8 cellular contexts compared by ENCODE assay signal in genomic region chr1:11478571-11479374, GRCh38. TPM values are rescaled to one million over a fixed set of nuclear protein-coding genes. Genes with fewer than 3 reads are reported as not detected.
DNase-seq lines count a peak whose midpoint lies in the region; ATAC-seq and TF ChIP-seq lines count a peak whose summit lies in the region.

Gene DISP3 (plus strand): TSS chr1:11479155. CDS start chr1:11500993, 21,838 bp downstream.

- CTCF ChIA-PET in CD4-positive, alpha-beta T cell (lab: Charles Lee): no interaction called here
- CTCF ChIA-PET in PC-3 (lab: Charles Lee): interaction anchor here (0.9 kb wide), 1 partner anchor 60 kb away, joined by 3 read pairs; no protein-coding TSS in a partner anchor

- POLR2A ChIA-PET in CD4-positive, alpha-beta T cell (lab: Charles Lee): no interaction called here
- POLR2A ChIA-PET in PC-3 (lab: Charles Lee; ENCODE audit: unreplicated experiment): interaction anchor here (0.7 kb wide), 1 partner anchor 139 kb away, joined by 6 read pairs; no protein-coding TSS in a partner anchor

- H3K36me3 ChIP-seq in PC-3 (ENCODE audit: low read depth, low read length) (no peaks in the 10 kb centered on the region), stomach smooth muscle (ENCODE audit: control insufficient read depth in 2 of 2, insufficient read depth in 2 of 2, low read length in 2 of 2) (no peaks in the 10 kb centered on the region)

- peak within 1 kb of the TSS; percentile 91 for H2AFZ ChIP-seq in PC-3 (ENCODE audit: low read length)

- peak; percentile 34 to 63 (median 49) for DNase-seq in CD4-positive, alpha-beta T cell
- DNase-seq in HuH-7 (ENCODE audit: low spot score) (peak; percentile 94), PC-3 (peak; percentile 66), fibroblast of mammary gland (ENCODE audit: low read depth) (peak; percentile 34), neural crest cell (ENCODE audit: low read depth, low spot score) (peak; percentile 89)
- DNase-seq in activated T-helper 1 cell treated with anti-CD3 and anti-CD28 coated beads, Interleukin-12 subunit alpha, Interleukin-12 subunit beta, Interleukin-2, Interleukin-4 antibody, amounts not matched to agents 30 ng/mL and 10 ng/mL and 1 ng/mL, durations not matched to agents 14 hours and 24 hours and 36 hours (ENCODE audit: low spot score): peak; percentile 50

- peaks cover 15% of the 10 kb centered on the region for H3K4me1 Mint-ChIP-seq in CD4-positive, alpha-beta T cell (ENCODE audit: low read depth)
- peaks cover 5% of the 10 kb centered on the region for H3K4me1 Mint-ChIP-seq in activated T-helper 1 cell treated with anti-CD3 and anti-CD28 coated beads, Interleukin-12 subunit alpha, Interleukin-12 subunit beta, Interleukin-2, Interleukin-4 antibody, amounts not matched to agents 30 ng/mL and 10 ng/mL and 1 ng/mL, durations not matched to agents 14 hours and 24 hours and 36 hours (ENCODE audit: low read depth)
- H3K4me1 Mint-ChIP-seq in neural crest cell: peaks cover 12% of the 10 kb centered on the region

- no peaks in the 10 kb centered on the region for H3K9me2 ChIP-seq in PC-3 (replicated peaks; ENCODE audit: low read length)

- H3K27me3 Mint-ChIP-seq in CD4-positive, alpha-beta T cell: peaks cover 72% of the 10 kb centered on the region
- peaks cover 33% of the 10 kb centered on the region for H3K27me3 Mint-ChIP-seq in activated T-helper 1 cell treated with anti-CD3 and anti-CD28 coated beads, Interleukin-12 subunit alpha, Interleukin-12 subunit beta, Interleukin-2, Interleukin-4 antibody, amounts not matched to agents 30 ng/mL and 10 ng/mL and 1 ng/mL, durations not matched to agents 14 hours and 24 hours and 36 hours (ENCODE audit: insufficient read depth)
- H3K27me3 Mint-ChIP-seq in neural crest cell (ENCODE audit: low read depth): peaks cover 61% of the 10 kb centered on the region

- peaks cover 56% of the 10 kb centered on the region for H3K27me3 ChIP-seq in CD4-positive, alpha-beta T cell (ENCODE audit: control insufficient read depth, insufficient read depth, low read length)
- H3K27me3 ChIP-seq in PC-3 (ENCODE audit: low read length): peaks cover 34% of the 10 kb centered on the region
- peaks cover 68% of the 10 kb centered on the region in 2 donors for H3K27me3 ChIP-seq in stomach smooth muscle (ENCODE audit: control insufficient read depth in 1 of 2, insufficient read depth in 2 of 2, low read length in 2 of 2)

- intact Hi-C loops in CD4-positive, alpha-beta T cell (cut with DNase I, micrococcal nuclease): no loop called here
- intact Hi-C loops in PC-3 (cut with micrococcal nuclease): loop anchor here (2.0 kb wide), 1 partner anchor 164 kb away; no protein-coding TSS in a partner anchor
- intact Hi-C loops in activated T-helper 1 cell treated with anti-CD3 and anti-CD28 coated beads, Interleukin-12 subunit alpha, Interleukin-12 subunit beta, Interleukin-2, Interleukin-4 antibody, amounts not matched to agents 30 ng/mL and 10 ng/mL and 1 ng/mL, durations not matched to agents 14 hours and 24 hours and 36 hours (cut with micrococcal nuclease): loop anchor here (5.0 to 10.0 kb wide), 3 partner anchors 96 to 246 kb away; no protein-coding TSS in a partner anchor

- H3K27ac ChIP-seq in CD4-positive, alpha-beta T cell (ENCODE audit: low read depth, low read length): no peak within 1 kb of the TSS
- no peak within 1 kb of the TSS for H3K27ac ChIP-seq in PC-3 (ENCODE audit: low read length)
- H3K27ac ChIP-seq in stomach smooth muscle (ENCODE audit: low read length): no peak within 1 kb of the TSS

- TF ChIP-seq CTCF in CD4-positive, alpha-beta T cell (IDR thresholded peaks at IDR 0.05): peak; percentile 20
- peak; percentile 60 for TF ChIP-seq CTCF in PC-3 (conservative IDR thresholded peaks at IDR 0.05; ENCODE audit: low read depth, low read length)
- no peak for TF ChIP-seq CTCF in fibroblast of mammary gland (conservative IDR thresholded peaks at IDR 0.05; ENCODE audit: control insufficient read depth, insufficient read depth, low read depth, low read length)
- TF ChIP-seq CTCF in neural crest cell (conservative IDR thresholded peaks at IDR 0.05): peak; percentile 79

- ATAC-seq in CD4-positive, alpha-beta T cell (ENCODE audit: poor library complexity): peak; percentile 90
- peak; percentile 75 for ATAC-seq in GM19397 (IDR thresholded peaks at IDR 0.05; ENCODE audit: unreplicated experiment)
- ATAC-seq in PC-3: peak; percentile 88

- H4K20me1 ChIP-seq in PC-3 (ENCODE audit: low read length): no peaks in the 10 kb centered on the region

- no peaks in the 10 kb centered on the region for H3K36me3 Mint-ChIP-seq in CD4-positive, alpha-beta T cell (ENCODE audit: low read depth)
- peaks cover 1% of the 10 kb centered on the region for H3K36me3 Mint-ChIP-seq in activated T-helper 1 cell treated with anti-CD3 and anti-CD28 coated beads, Interleukin-12 subunit alpha, Interleukin-12 subunit beta, Interleukin-2, Interleukin-4 antibody, amounts not matched to agents 30 ng/mL and 10 ng/mL and 1 ng/mL, durations not matched to agents 14 hours and 24 hours and 36 hours (ENCODE audit: low read depth)
- H3K36me3 Mint-ChIP-seq in neural crest cell (ENCODE audit: low read depth): no peaks in the 10 kb centered on the region

- H3K9ac ChIP-seq in PC-3 (ENCODE audit: low read length): peak within 1 kb of the TSS; percentile 74
- no peak within 1 kb of the TSS for H3K9ac ChIP-seq in stomach smooth muscle (ENCODE audit: low read length in 2 of 2)

- H3K27ac Mint-ChIP-seq in CD4-positive, alpha-beta T cell: no peak within 1 kb of the TSS
- no peak within 1 kb of the TSS for H3K27ac Mint-ChIP-seq in activated T-helper 1 cell treated with anti-CD3 and anti-CD28 coated beads, Interleukin-12 subunit alpha, Interleukin-12 subunit beta, Interleukin-2, Interleukin-4 antibody, amounts not matched to agents 30 ng/mL and 10 ng/mL and 1 ng/mL, durations not matched to agents 14 hours and 24 hours and 36 hours
- H3K27ac Mint-ChIP-seq in neural crest cell (ENCODE audit: unreplicated experiment): peak within 1 kb of the TSS; percentile 43

- H3K4me1 ChIP-seq in PC-3 (ENCODE audit: insufficient read depth, low read length) (peaks cover 6% of the 10 kb centered on the region; the same call in 1 of the 2 replicates), stomach smooth muscle (ENCODE audit: control insufficient read depth, insufficient read depth, low read length) (peaks cover 8% of the 10 kb centered on the region)

- H3K9me3 ChIP-seq in CD4-positive, alpha-beta T cell (ENCODE audit: control insufficient read depth, low read length): no peaks in the 10 kb centered on the region
- H3K9me3 ChIP-seq in PC-3 (ENCODE audit: low read length): no peaks in the 10 kb centered on the region
- peaks cover 0 to 2% of the 10 kb centered on the region in 2 donors for H3K9me3 ChIP-seq in stomach smooth muscle (ENCODE audit: control insufficient read depth in 2 of 2, low read length in 2 of 2)

- no peaks in the 10 kb centered on the region for H3K79me2 ChIP-seq in PC-3 (ENCODE audit: low read length)

- peaks cover 2% of the 10 kb centered on the region for H3K9me3 Mint-ChIP-seq in CD4-positive, alpha-beta T cell
- no peaks in the 10 kb centered on the region for H3K9me3 Mint-ChIP-seq in activated T-helper 1 cell treated with anti-CD3 and anti-CD28 coated beads, Interleukin-12 subunit alpha, Interleukin-12 subunit beta, Interleukin-2, Interleukin-4 antibody, amounts not matched to agents 30 ng/mL and 10 ng/mL and 1 ng/mL, durations not matched to agents 14 hours and 24 hours and 36 hours
- no peaks in the 10 kb centered on the region for H3K9me3 Mint-ChIP-seq in neural crest cell

- no peaks in the 10 kb centered on the region for H3F3A ChIP-seq in PC-3 (ENCODE audit: low read length, unreplicated experiment)

- no TSS peak for BruUV-seq in PC-3 (replicated peaks; lab: Mats Ljungman, UMichigan)

- peak within 1 kb of the TSS; percentile 79 for H3K4me3 Mint-ChIP-seq in CD4-positive, alpha-beta T cell
- no peak within 1 kb of the TSS for H3K4me3 Mint-ChIP-seq in activated T-helper 1 cell treated with anti-CD3 and anti-CD28 coated beads, Interleukin-12 subunit alpha, Interleukin-12 subunit beta, Interleukin-2, Interleukin-4 antibody, amounts not matched to agents 30 ng/mL and 10 ng/mL and 1 ng/mL, durations not matched to agents 14 hours and 24 hours and 36 hours
- H3K4me3 Mint-ChIP-seq in neural crest cell: peak within 1 kb of the TSS; percentile 76

- H3K4me3 ChIP-seq in PC-3 (ENCODE audit: low read length) (peak within 1 kb of the TSS; percentile 74), fibroblast of mammary gland (ENCODE audit: control insufficient read depth, low read depth, low read length) (peak within 1 kb of the TSS; percentile 29), stomach smooth muscle (ENCODE audit: low read length in 2 of 2) (peak within 1 kb of the TSS; percentile 9 to 63)

- peak within 1 kb of the TSS; percentile 97 for H3K4me2 ChIP-seq in PC-3 (ENCODE audit: low read length)

RNA-seq across cellular contexts. Expression of gene DISP3, which starts in this region (rescaled TPM):
- under 1 TPM; 0.55 to 0.56 TPM for total RNA-seq in CD4-positive, alpha-beta T cell
- total RNA-seq in PC-3 (2014; rRNA removed) (0.35 and 0.40 TPM in 2 replicates), neural crest cell (6.8 and 9.1 TPM in 2 replicates)
- 0.41 and 0.44 TPM in 2 replicates for total RNA-seq in activated T-helper 1 cell treated with anti-CD3 and anti-CD28 coated beads, Interleukin-12 subunit alpha, Interleukin-12 subunit beta, Interleukin-2, Interleukin-4 antibody, amounts not matched to agents 30 ng/mL and 10 ng/mL and 1 ng/mL, durations not matched to agents 14 hours and 24 hours and 36 hours

Comparison
In these comparisons a context has a peak if more than half of its experiments do, and no peak if none do; other contexts are left out.
1. Peak in DNase-seq and ATAC-seq in CD4-positive, alpha-beta T cell; RNA of the gene not detected or under 1 TPM.
2. Peak in DNase-seq, ATAC-seq, H3K4me3 ChIP-seq, H3K9ac ChIP-seq and H3K4me2 ChIP-seq in PC-3; RNA of the gene not detected or under 1 TPM.
3. Peak in DNase-seq in activated T-helper 1 cell treated with anti-CD3 and anti-CD28 coated beads, Interleukin-12 subunit alpha, Interleukin-12 subunit beta, Interleukin-2, Interleukin-4 antibody, amounts not matched to agents 30 ng/mL and 10 ng/mL and 1 ng/mL, durations not matched to agents 14 hours and 24 hours and 36 hours; RNA of the gene not detected or under 1 TPM.
4. DNase-seq: peak in every context shown above with its lines; median percentile 94 in HuH-7; 89 in neural crest cell; 66 in PC-3; 50 in activated T-helper 1 cell treated with anti-CD3 and anti-CD28 coated beads, Interleukin-12 subunit alpha, Interleukin-12 subunit beta, Interleukin-2, Interleukin-4 antibody, amounts not matched to agents 30 ng/mL and 10 ng/mL and 1 ng/mL, durations not matched to agents 14 hours and 24 hours and 36 hours; 49 in CD4-positive, alpha-beta T cell; 34 in fibroblast of mammary gland.
5. intact Hi-C loops: an anchor here in PC-3 (2.0 kb wide) and activated T-helper 1 cell treated with anti-CD3 and anti-CD28 coated beads, Interleukin-12 subunit alpha, Interleukin-12 subunit beta, Interleukin-2, Interleukin-4 antibody, amounts not matched to agents 30 ng/mL and 10 ng/mL and 1 ng/mL, durations not matched to agents 14 hours and 24 hours and 36 hours (5.0 to 10.0 kb wide); none called in CD4-positive, alpha-beta T cell.